Comparison of ENCODE assay signal across 9 cellular contexts in the genomic region with DNA sequence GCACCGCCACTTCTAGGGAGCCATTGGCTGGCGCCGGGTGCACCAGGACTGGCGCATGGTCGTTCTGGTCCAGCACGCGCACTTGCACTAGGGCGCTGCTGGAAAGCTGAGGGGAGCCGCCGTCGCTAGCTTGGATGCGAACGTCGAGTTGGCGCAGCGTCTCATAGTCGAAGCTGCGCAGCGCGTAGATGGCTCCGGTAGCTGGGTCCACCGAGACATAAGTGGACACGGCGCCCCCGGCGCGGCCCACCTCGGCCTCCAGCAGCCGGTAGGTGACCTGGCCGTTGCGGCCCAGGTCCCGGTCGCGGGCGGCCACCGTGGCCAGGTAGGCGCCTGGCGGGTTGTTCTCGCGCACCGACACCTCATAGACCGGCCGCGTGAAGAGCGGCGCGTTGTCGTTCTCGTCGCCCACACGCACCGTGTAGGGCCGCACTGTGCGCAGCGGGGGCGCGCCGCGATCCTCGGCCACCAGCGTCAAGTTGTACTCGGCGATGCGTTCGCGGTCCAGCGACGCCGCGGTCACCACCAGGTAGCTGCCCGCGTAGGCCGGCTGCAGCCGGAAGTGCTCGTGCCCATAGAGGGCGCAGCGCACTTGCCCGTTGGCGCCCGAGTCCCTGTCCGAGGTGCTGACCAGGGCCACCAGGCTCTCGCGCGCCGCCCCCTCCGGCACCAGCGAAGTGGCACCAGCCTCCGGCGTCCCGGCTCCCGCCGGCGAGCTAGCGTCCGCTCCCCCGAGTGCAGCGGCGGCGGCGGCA. TPM values are rescaled to one million over a fixed set of nuclear protein-coding genes. Genes with fewer than 3 reads are reported as not detected.
DNase-seq lines count a peak whose midpoint lies in the region; ATAC-seq and TF ChIP-seq lines count a peak whose summit lies in the region.
"Had no signal": no experiment of that assay in that cellular context is flagged by ENCODE, and none has a peak within 500 bp of the region (broad histone marks: within the 10 kb centered on the region; RNA-seq: fewer than 3 reads in every experiment).

No MANE protein-coding gene starts in this region.

- peaks cover 61% of the 10 kb centered on the region for H3K27me3 ChIP-seq in AG04450 (ENCODE audit: control insufficient read depth, insufficient read depth, low read length)

- CTCF ChIA-PET in AG04450 (lab: Charles Lee) = interaction anchor here (1.2 to 1.4 kb wide), 2 partner anchors 225 to 238 kb away, joined by 4 to 6 read pairs; no protein-coding TSS in a partner anchor

- H3K9me3 ChIP-seq in AG04450 (ENCODE audit: control insufficient read depth, insufficient read depth, low read length) = peaks cover 40% of the 10 kb centered on the region; the same call in 1 of the 2 replicates

- ATAC-seq in esophagus mucosa = peak; percentile 49

- no peak overlapping the region for H3K27ac ChIP-seq in AG04450 (ENCODE audit: low read depth, low read length)

- DNase-seq in AG04450 (ENCODE audit: low read depth, low spot score) (no peak), NCI-H1048 (lab: John Stamatoyannopoulos, UW) (peak; percentile 1), mucosa of gallbladder (ENCODE audit: low spot score) (peak; percentile 33), NCI-H526 treated with DMSO at 0.1 percent for 48 hours (lab: John Stamatoyannopoulos, UW) (no peak), SKM-1 (lab: John Stamatoyannopoulos, UW; ENCODE audit: unreplicated experiment) (no peak), mesenteric fat pad (ENCODE audit: low spot score) (no peak), GM19240 (ENCODE audit: insufficient read length, low spot score) (no peak)
- DNase-seq: NCI-H1436 had no signal

- TF ChIP-seq CTCF in AG04450 (IDR thresholded peaks at IDR 0.05; ENCODE audit: low read depth, low read length) = 0 out of 2 replicates have a peak, but pooled peaks have one; percentile 13

- H3K4me3 ChIP-seq in AG04450 (ENCODE audit: low read depth, low read length) = no peak overlapping the region

- POLR2A ChIA-PET in AG04450 (lab: Yijun Ruan, JAX) = no interaction called here

RNA-seq across cellular contexts. Expression of gene PCDH8, which starts 1.7 kb away (rescaled TPM):
- not detected in 2 replicates for polyA plus RNA-seq in AG04450 (2011; rRNA removed)
- not detected in 2 replicates for polyA minus RNA-seq in AG04450 (2011; rRNA and poly(A)+ RNA removed)
- total RNA-seq in esophagus mucosa = 0.04 TPM
- total RNA-seq in mucosa of gallbladder = not detected
- total RNA-seq in mesenteric fat pad = not detected

Comparison
In these comparisons a context has a peak if more than half of its experiments do, and no peak if none do; other contexts are left out.
1. DNase-seq: peak in NCI-H1048 (single experiment) and mucosa of gallbladder (single experiment); none in AG04450 (single experiment), NCI-H526 treated with DMSO at 0.1 percent for 48 hours (single experiment), SKM-1 (single experiment), mesenteric fat pad (single experiment) and GM19240 (single experiment).